9 cellular contexts compared by ENCODE assay signal in the genomic region with DNA sequence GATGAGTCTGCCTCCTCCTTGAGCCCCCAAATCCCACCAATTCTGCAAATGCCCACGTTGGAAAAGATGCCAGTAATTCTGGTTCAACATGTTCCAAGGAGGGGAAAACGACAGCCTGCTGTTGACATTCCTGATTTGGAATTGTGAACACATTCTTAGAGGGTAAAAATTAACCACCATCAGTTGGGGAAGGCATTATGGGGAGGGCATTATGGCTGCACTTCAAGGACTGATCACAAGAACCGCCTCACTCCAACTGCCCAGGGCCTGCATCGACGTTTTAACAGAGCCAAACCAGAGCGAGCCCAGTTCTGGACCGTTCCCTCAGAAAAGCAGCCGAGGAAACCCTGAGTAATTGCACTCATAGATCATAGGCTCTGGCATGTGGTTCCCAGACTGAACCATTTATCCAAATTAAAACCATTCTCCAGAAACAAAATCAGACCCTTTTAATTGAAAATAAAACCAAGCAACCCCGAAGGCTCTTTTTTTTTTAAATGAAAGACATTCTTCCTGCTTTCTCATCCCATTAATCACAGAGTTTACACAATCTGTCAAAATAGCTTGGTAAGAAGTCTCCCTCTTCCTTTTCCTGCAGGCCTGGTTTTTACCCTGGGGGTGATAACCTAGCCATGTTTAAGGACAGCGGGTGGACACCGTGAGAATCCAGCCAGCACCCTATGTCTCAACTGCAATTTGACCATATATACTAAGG. TPM values are rescaled to one million over a fixed set of nuclear protein-coding genes. Genes with fewer than 3 reads are reported as not detected.
DNase-seq lines count a peak whose midpoint lies in the region; ATAC-seq and TF ChIP-seq lines count a peak whose summit lies in the region.
"Had no signal": no experiment of that assay in that cellular context is flagged by ENCODE, and none has a peak within 500 bp of the region (broad histone marks: within the 10 kb centered on the region; RNA-seq: fewer than 3 reads in every experiment).

No MANE protein-coding gene starts in this region.

- H3K27ac ChIP-seq in endodermal cell (ENCODE audit: low read depth, low read length), result peak overlapping the region; percentile 73

- no peaks in the 10 kb centered on the region for H3K9me3 ChIP-seq in endodermal cell (ENCODE audit: control insufficient read depth, low read length)

- intact Hi-C loops in CD14-positive monocyte (cut with micrococcal nuclease), result loop anchor here (2.0 to 10.0 kb wide), 6 partner anchors 77 to 521 kb away; no protein-coding TSS in a partner anchor

- no peak overlapping the region for H3K9ac ChIP-seq in endodermal cell (ENCODE audit: extremely low read depth, low read length, poor library complexity, severe bottlenecking)

- H3K27me3 ChIP-seq in endodermal cell (ENCODE audit: control insufficient read depth, insufficient read depth, low read length, poor library complexity, severe bottlenecking), result no peaks in the 10 kb centered on the region

- H3K4me1 Mint-ChIP-seq in CD14-positive monocyte (peaks cover 93% of the 10 kb centered on the region), endodermal cell (peaks cover 50% of the 10 kb centered on the region), neural crest cell (peaks cover 41% of the 10 kb centered on the region)
- H3K4me1 Mint-ChIP-seq in naive thymus-derived CD8-positive, alpha-beta T cell, result peaks cover 7 to 79% (median 16%) of the 10 kb centered on the region in 4 donors

- TF ChIP-seq CTCF in CD14-positive monocyte (IDR thresholded peaks at IDR 0.05) (no peak), endodermal cell (conservative IDR thresholded peaks at IDR 0.05) (no peak), neural crest cell (conservative IDR thresholded peaks at IDR 0.05) (no peak)

- no peak overlapping the region for H3K4me3 ChIP-seq in endodermal cell (ENCODE audit: low read length)

- H3K36me3 ChIP-seq in endodermal cell (ENCODE audit: control insufficient read depth, insufficient read depth, low read length), result no peaks in the 10 kb centered on the region

- DNase-seq in CD14-positive monocyte (ENCODE audit: low spot score) (no peak), NOMO-1 treated with DMSO at 0.1 percent for 48 hours (lab: John Stamatoyannopoulos, UW; ENCODE audit: unreplicated experiment) (peak; percentile 85), endodermal cell (no peak), neural crest cell (ENCODE audit: low read depth, low spot score) (no peak), Kasumi-1 (lab: John Stamatoyannopoulos, UW) (no peak)
- DNase-seq in naive thymus-derived CD8-positive, alpha-beta T cell, result no peak
- DNase-seq in activated naive CD4-positive, alpha-beta T cell treated with anti-CD3 and anti-CD28 coated beads, Interleukin-2, amount 50 U/mL, for 72 hours (ENCODE audit: low spot score in 2 of 2), result no peak
- DNase-seq: NCI-H1092 treated with DMSO at 0.1 percent for 48 hours had no signal

- peaks cover 7% of the 10 kb centered on the region for H3K4me1 ChIP-seq in endodermal cell (ENCODE audit: control insufficient read depth, insufficient read depth, low read length)

- peak overlapping the region; percentile 90 to 98 (median 97) for H3K27ac Mint-ChIP-seq in CD14-positive monocyte
- H3K27ac Mint-ChIP-seq in endodermal cell, result no peak overlapping the region
- H3K27ac Mint-ChIP-seq in neural crest cell (ENCODE audit: unreplicated experiment), result peak overlapping the region; percentile 73
- H3K27ac Mint-ChIP-seq in naive thymus-derived CD8-positive, alpha-beta T cell, result peak overlapping the region in 1 of 10 donors; percentile 57
- no peak overlapping the region for H3K27ac Mint-ChIP-seq in activated naive CD4-positive, alpha-beta T cell treated with anti-CD3 and anti-CD28 coated beads, Interleukin-2, amount 50 U/mL, for 72 hours

- POLR2A ChIA-PET in naive thymus-derived CD8-positive, alpha-beta T cell (lab: Charles Lee), result no interaction called here

- peak overlapping the region; percentile 73 to 90 for H3K4me3 Mint-ChIP-seq in CD14-positive monocyte
- H3K4me3 Mint-ChIP-seq in endodermal cell, result no peak overlapping the region
- H3K4me3 Mint-ChIP-seq in neural crest cell, result no peak overlapping the region
- peak overlapping the region in 1 of 10 donors; percentile 59 for H3K4me3 Mint-ChIP-seq in naive thymus-derived CD8-positive, alpha-beta T cell

- no peak for ATAC-seq in GM18511 (IDR thresholded peaks at IDR 0.05; ENCODE audit: unreplicated experiment)
- ATAC-seq in naive thymus-derived CD8-positive, alpha-beta T cell, result no peak
- ATAC-seq in activated naive CD4-positive, alpha-beta T cell treated with anti-CD3 and anti-CD28 coated beads, Interleukin-2, amount 50 U/mL, for 72 hours, result no peak

- H3K9me3 Mint-ChIP-seq in CD14-positive monocyte, result peaks cover 0 to 3% (median 0%) of the 10 kb centered on the region in 7 donors
- no peaks in the 10 kb centered on the region for H3K9me3 Mint-ChIP-seq in endodermal cell
- no peaks in the 10 kb centered on the region for H3K9me3 Mint-ChIP-seq in neural crest cell
- peaks cover 0 to 2% (median 0%) of the 10 kb centered on the region in 9 donors for H3K9me3 Mint-ChIP-seq in naive thymus-derived CD8-positive, alpha-beta T cell
- H3K9me3 Mint-ChIP-seq in activated naive CD4-positive, alpha-beta T cell treated with anti-CD3 and anti-CD28 coated beads, Interleukin-2, amount 50 U/mL, for 72 hours, result peaks cover 0 to 7% of the 10 kb centered on the region in 2 donors

- peaks cover 0 to 2% (median 0%) of the 10 kb centered on the region in 3 donors for H3K27me3 Mint-ChIP-seq in CD14-positive monocyte (ENCODE audit: low read depth in 3 of 3)
- H3K27me3 Mint-ChIP-seq in endodermal cell (ENCODE audit: insufficient read depth), result no peaks in the 10 kb centered on the region
- no peaks in the 10 kb centered on the region for H3K27me3 Mint-ChIP-seq in neural crest cell (ENCODE audit: low read depth)
- H3K27me3 Mint-ChIP-seq in naive thymus-derived CD8-positive, alpha-beta T cell, result peaks cover 0 to 14% (median 2%) of the 10 kb centered on the region in 5 donors

- WGBS in endodermal cell (ENCODE audit: insufficient coverage in 1 of 2, insufficient read length in 1 of 2), 2 experiments, result 82 to 86% methylated on average over 7 to 11 of the region's 11 CpGs

- H3K36me3 Mint-ChIP-seq in CD14-positive monocyte (peaks cover 12 to 42% of the 10 kb centered on the region in 2 donors), endodermal cell (ENCODE audit: low read depth) (peaks cover 5% of the 10 kb centered on the region), neural crest cell (ENCODE audit: low read depth) (no peaks in the 10 kb centered on the region)
- no peaks in the 10 kb centered on the region for H3K36me3 Mint-ChIP-seq in naive thymus-derived CD8-positive, alpha-beta T cell
- H3K36me3 Mint-ChIP-seq in activated naive CD4-positive, alpha-beta T cell treated with anti-CD3 and anti-CD28 coated beads, Interleukin-2, amount 50 U/mL, for 72 hours, result no peaks in the 10 kb centered on the region

RNA-seq across cellular contexts. Expression of gene TNS3, which starts 8.0 kb away (rescaled TPM):
- 1 to 10 TPM; 5.2 to 7.9 TPM for polyA plus RNA-seq in CD14-positive monocyte
- total RNA-seq in endodermal cell (10 to 100 TPM; 33.8 to 38.5 TPM), neural crest cell (25.0 and 26.4 TPM in 2 replicates)
- polyA plus RNA-seq in endodermal cell (2013, experiment 1 of 2), result 18.1 TPM
- polyA plus RNA-seq in endodermal cell (2013, experiment 2 of 2), result 19.3 TPM
- 1 to 10 TPM; 1.2 to 1.6 TPM for total RNA-seq in naive thymus-derived CD8-positive, alpha-beta T cell
- not detected for polyA plus RNA-seq in naive thymus-derived CD8-positive, alpha-beta T cell
- 1 to 10 TPM in 1 of 2 donors, under 1 TPM in 1; 0.23 to 1.7 TPM for total RNA-seq in activated naive CD4-positive, alpha-beta T cell treated with anti-CD3 and anti-CD28 coated beads, Interleukin-2, amount 50 U/mL, for 72 hours

Comparison
In these comparisons a context has a peak if more than half of its experiments do, and no peak if none do; other contexts are left out.
1. H3K27ac Mint-ChIP-seq: peak in CD14-positive monocyte (7 of 7) and neural crest cell (single experiment); none in endodermal cell (single experiment) and activated naive CD4-positive, alpha-beta T cell treated with anti-CD3 and anti-CD28 coated beads, Interleukin-2, amount 50 U/mL, for 72 hours (0 of 2).
2. H3K4me3 Mint-ChIP-seq: peak in CD14-positive monocyte (2 of 2); none in endodermal cell (single experiment) and neural crest cell (single experiment).